In genomic region chr7:33904680-33905388, GRCh38 we compare ENCODE assay signal across 9 cellular contexts. TPM values are rescaled to one million over a fixed set of nuclear protein-coding genes. Genes with fewer than 3 reads are reported as not detected.
A peak's percentile ranks its signal among the peaks of the same experiment; 100 is the strongest.
DNase-seq lines count a peak whose midpoint lies in the region; ATAC-seq and TF ChIP-seq lines count a peak whose summit lies in the region.
"Had no signal": no experiment of that assay in that cellular context is flagged by ENCODE, and none has a peak within 500 bp of the region (broad histone marks: within the 10 kb centered on the region; RNA-seq: fewer than 3 reads in every experiment).

No MANE protein-coding gene starts in this region.

- POLR2A ChIA-PET in activated B cell treated with CpG ODN at 0.5 μM for 24 hours (lab: Charles Lee): interaction anchor here (0.6 kb wide), 1 partner anchor 673 kb away, joined by 10 read pairs; no protein-coding TSS in a partner anchor

- H3K27ac Mint-ChIP-seq in activated B cell treated with CpG ODN at 0.5 μM for 24 hours: no peak overlapping the region
- H3K27ac Mint-ChIP-seq in natural killer cell treated with Interleukin-12 subunit alpha and Interleukin-12 subunit beta and Interleukin-15 and Interleukin-18, amount 100 ng/mL, for 72 hours: no peak overlapping the region
- H3K27ac Mint-ChIP-seq: T-helper 1 cell treated with Interleukin-12 subunit alpha and Interleukin-12 subunit beta and Interleukin-4 antibody, amounts not matched to agents 30 μg/mL and 1 μg/mL, for 36 hours had no signal

- H3K9me3 Mint-ChIP-seq in activated B cell treated with CpG ODN at 0.5 μM for 24 hours: no peaks in the 10 kb centered on the region
- no peaks in the 10 kb centered on the region for H3K9me3 Mint-ChIP-seq in natural killer cell treated with Interleukin-12 subunit alpha and Interleukin-12 subunit beta and Interleukin-15 and Interleukin-18, amount 100 ng/mL, for 72 hours
- H3K9me3 Mint-ChIP-seq: T-helper 1 cell treated with Interleukin-12 subunit alpha and Interleukin-12 subunit beta and Interleukin-4 antibody, amounts not matched to agents 30 μg/mL and 1 μg/mL, for 36 hours had no signal

- H3K36me3 Mint-ChIP-seq in activated B cell treated with CpG ODN at 0.5 μM for 24 hours (ENCODE audit: low read depth): no peaks in the 10 kb centered on the region
- H3K36me3 Mint-ChIP-seq in natural killer cell treated with Interleukin-12 subunit alpha and Interleukin-12 subunit beta and Interleukin-15 and Interleukin-18, amount 100 ng/mL, for 72 hours: no peaks in the 10 kb centered on the region

- intact Hi-C loops in activated B cell treated with CpG ODN at 0.5 μM for 24 hours (cut with micrococcal nuclease): no loop called here

- DNase-seq in ELR (ENCODE audit: low read depth) (peak; percentile 86), activated B cell treated with CpG ODN at 0.5 μM for 24 hours (peak; percentile 17), fibroblast of the aortic adventitia (ENCODE audit: low read depth) (peak; percentile 62), NCI-H2029 treated with DMSO at 0.1 percent for 48 hours (lab: John Stamatoyannopoulos, UW) (no peak)
- DNase-seq in natural killer cell treated with Interleukin-12 subunit alpha and Interleukin-12 subunit beta and Interleukin-15 and Interleukin-18, amount 100 ng/mL, for 72 hours (ENCODE audit: low spot score): no peak

- TF ChIP-seq CTCF in activated B cell treated with CpG ODN at 0.5 μM for 24 hours (IDR thresholded peaks at IDR 0.05) (no peak), fibroblast of the aortic adventitia (IDR thresholded peaks at IDR 0.05; ENCODE audit: insufficient read depth, low read length) (peak; percentile 35)

- H3K4me1 Mint-ChIP-seq in activated B cell treated with CpG ODN at 0.5 μM for 24 hours: peaks cover 15% of the 10 kb centered on the region
- H3K4me1 Mint-ChIP-seq in natural killer cell treated with Interleukin-12 subunit alpha and Interleukin-12 subunit beta and Interleukin-15 and Interleukin-18, amount 100 ng/mL, for 72 hours (ENCODE audit: low read depth in 2 of 2): peaks cover 6% of the 10 kb centered on the region in 2 donors

- ATAC-seq in HG02970 (IDR thresholded peaks at IDR 0.05; ENCODE audit: low FRiP score, unreplicated experiment) (peak; percentile 41), activated B cell treated with CpG ODN at 0.5 μM for 24 hours (ENCODE audit: low read depth) (peak; percentile 42), HG03108 (IDR thresholded peaks at IDR 0.05; ENCODE audit: unreplicated experiment) (no peak), HG02571 (IDR thresholded peaks at IDR 0.05; ENCODE audit: unreplicated experiment) (no peak)
- ATAC-seq in natural killer cell treated with Interleukin-12 subunit alpha and Interleukin-12 subunit beta and Interleukin-15 and Interleukin-18, amount 100 ng/mL, for 72 hours: peak; percentile 70 to 85

- CTCF ChIA-PET in activated B cell treated with CpG ODN at 0.5 μM for 24 hours (lab: Charles Lee): interaction anchor here (1.2 to 1.7 kb wide), 2 partner anchors 9 to 28 kb away, joined by 3 to 7 read pairs; no protein-coding TSS in a partner anchor

- H3K27me3 Mint-ChIP-seq in activated B cell treated with CpG ODN at 0.5 μM for 24 hours: peaks cover 56% of the 10 kb centered on the region
- H3K27me3 Mint-ChIP-seq in natural killer cell treated with Interleukin-12 subunit alpha and Interleukin-12 subunit beta and Interleukin-15 and Interleukin-18, amount 100 ng/mL, for 72 hours: peaks cover 45 to 63% of the 10 kb centered on the region in 2 donors

- H3K4me3 ChIP-seq in fibroblast of the aortic adventitia (ENCODE audit: low read depth, low read length): peak overlapping the region; percentile 81

- peak overlapping the region; percentile 75 for H3K4me3 Mint-ChIP-seq in activated B cell treated with CpG ODN at 0.5 μM for 24 hours
- peak overlapping the region; percentile 80 for H3K4me3 Mint-ChIP-seq in natural killer cell treated with Interleukin-12 subunit alpha and Interleukin-12 subunit beta and Interleukin-15 and Interleukin-18, amount 100 ng/mL, for 72 hours

RNA-seq across cellular contexts. Expression of gene BMPER, which starts 0.5 kb away (rescaled TPM):
- not detected in 2 replicates for total RNA-seq in activated B cell treated with CpG ODN at 0.5 μM for 24 hours
- total RNA-seq in fibroblast of the aortic adventitia (ENCODE audit: low replicate concordance): 45.4 and 157 TPM in 2 replicates
- total RNA-seq in natural killer cell treated with Interleukin-12 subunit alpha and Interleukin-12 subunit beta and Interleukin-15 and Interleukin-18, amount 100 ng/mL, for 72 hours: under 1 TPM in 1 of 2 donors, not detected in 1; 0.31 TPM

Comparison
In these comparisons a context has a peak if more than half of its experiments do, and no peak if none do; other contexts are left out.
1. DNase-seq: peak in ELR (single experiment), activated B cell treated with CpG ODN at 0.5 μM for 24 hours (single experiment) and fibroblast of the aortic adventitia (single experiment); none in natural killer cell treated with Interleukin-12 subunit alpha and Interleukin-12 subunit beta and Interleukin-15 and Interleukin-18, amount 100 ng/mL, for 72 hours (single experiment) and NCI-H2029 treated with DMSO at 0.1 percent for 48 hours (single experiment).
2. ATAC-seq: peak in HG02970 (single experiment), activated B cell treated with CpG ODN at 0.5 μM for 24 hours (single experiment) and natural killer cell treated with Interleukin-12 subunit alpha and Interleukin-12 subunit beta and Interleukin-15 and Interleukin-18, amount 100 ng/mL, for 72 hours (2 of 2); none in HG03108 (single experiment) and HG02571 (single experiment).
3. RNA of gene BMPER, which starts 0.5 kb away (total RNA-seq): 45.4 to 157 TPM in fibroblast of the aortic adventitia; 0.31 TPM in natural killer cell treated with Interleukin-12 subunit alpha and Interleukin-12 subunit beta and Interleukin-15 and Interleukin-18, amount 100 ng/mL, for 72 hours and not detected in activated B cell treated with CpG ODN at 0.5 μM for 24 hours; every median in the first group is over 10 times any median in the second.